Comparison of ENCODE assay signal across 13 cellular contexts in the genomic region with DNA sequence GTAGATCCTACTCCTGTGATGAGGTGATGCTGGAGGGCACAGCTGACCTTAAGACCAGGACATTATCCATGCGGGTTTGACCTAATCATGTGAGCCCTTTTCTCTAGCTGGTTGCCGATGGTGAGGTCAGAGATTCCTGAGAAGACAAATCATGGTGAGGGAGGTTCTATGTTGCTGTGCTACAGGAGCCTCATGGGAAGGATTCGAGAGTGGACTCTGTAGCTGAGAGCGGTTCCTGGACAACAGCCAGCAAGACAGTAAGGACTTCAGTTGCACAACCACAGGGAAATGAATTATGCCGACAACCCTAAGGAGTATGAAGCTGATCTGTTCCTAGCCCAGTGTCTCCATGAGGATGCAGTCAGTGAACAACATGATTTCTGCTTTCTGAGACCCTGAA.
A peak's percentile ranks its signal among the peaks of the same experiment; 100 is the strongest.
DNase-seq lines count a peak whose midpoint lies in the region; ATAC-seq, FAIRE-seq and TF ChIP-seq lines count a peak whose summit lies in the region.
"Had no signal": no experiment of that assay in that cellular context is flagged by ENCODE, and none has a peak within 500 bp of the region (broad histone marks: within the 10 kb centered on the region; RNA-seq: fewer than 3 reads in every experiment).

No MANE protein-coding gene starts in this region.

- H3K36me3 ChIP-seq in body of pancreas (replicated peaks in 1 of 2; ENCODE audit: insufficient read depth in 1 of 2, low read depth in 2 of 2) (no peaks in the 10 kb centered on the region), testis (ENCODE audit: low read depth, missing control alignments) (no peaks in the 10 kb centered on the region)

- FAIRE-seq in HTR-8/SVneo (lab: Jason Lieb, UNC) = no peak
- FAIRE-seq: G401.6 had no signal

- H3K27ac Mint-ChIP-seq in stimulated activated naive B cell treated with anti-CD40 and anti-IgM and Interleukin-4, amounts not matched to agents 10 μg/mL and 1 μg/mL and 100 μg/mL, for 72 hours = no peak overlapping the region

- TF ChIP-seq POLR2A in body of pancreas (IDR thresholded peaks at IDR 0.05) (no peak), testis (IDR thresholded peaks at IDR 0.05) (no peak)

- peaks cover 0 to 7% of the 10 kb centered on the region in 2 donors for H3K27me3 Mint-ChIP-seq in stimulated activated naive B cell treated with anti-CD40 and anti-IgM and Interleukin-4, amounts not matched to agents 10 μg/mL and 1 μg/mL and 100 μg/mL, for 72 hours

- H3K27ac ChIP-seq in body of pancreas (peak overlapping the region in 1 of 4 donors; percentile 27), testis (no peak overlapping the region)

- H3K4me3 ChIP-seq in body of pancreas (no peak overlapping the region), testis (no peak overlapping the region)

- no peak overlapping the region for H3K4me3 Mint-ChIP-seq in stimulated activated naive B cell treated with anti-CD40 and anti-IgM and Interleukin-4, amounts not matched to agents 10 μg/mL and 1 μg/mL and 100 μg/mL, for 72 hours
- H3K4me3 Mint-ChIP-seq: nephron had no signal

- no peaks in the 10 kb centered on the region for H3K9me3 Mint-ChIP-seq in stimulated activated naive B cell treated with anti-CD40 and anti-IgM and Interleukin-4, amounts not matched to agents 10 μg/mL and 1 μg/mL and 100 μg/mL, for 72 hours
- H3K9me3 Mint-ChIP-seq: nephron had no signal

- H3K27me3 ChIP-seq in body of pancreas (no peaks in the 10 kb centered on the region), testis (no peaks in the 10 kb centered on the region)

- 64 to 78% methylated on average over 5 of the region's 5 CpGs for WGBS in body of pancreas, 2 donors
- 74 to 88% methylated on average over 5 of the region's 5 CpGs for WGBS in testis, 2 donors

- ATAC-seq in body of pancreas (peak; percentile 66), GM21825 (IDR thresholded peaks at IDR 0.05; ENCODE audit: unreplicated experiment) (no peak)
- ATAC-seq in stimulated activated naive B cell treated with anti-CD40 and anti-IgM and Interleukin-4, amounts not matched to agents 10 μg/mL and 1 μg/mL and 100 μg/mL, for 72 hours (replicated peaks) = no peak

- H3K4me1 ChIP-seq in body of pancreas = no peaks in the 10 kb centered on the region
- peaks cover 8% of the 10 kb centered on the region for H3K4me1 ChIP-seq in testis

- TF ChIP-seq CTCF in body of pancreas (IDR thresholded peaks at IDR 0.05) (no peak), testis (IDR thresholded peaks at IDR 0.05) (no peak)

- DNase-seq in HTR-8/SVneo (ENCODE audit: insufficient read length, low spot score) = peak; percentile 14
- peak; percentile 24 to 81 (median 50) for DNase-seq in body of pancreas
- DNase-seq in kidney glomerular epithelial cell (lab: John Stamatoyannopoulos, UW) = peak; percentile 29
- DNase-seq in testis = peak; percentile 31
- no peak for DNase-seq in NCI-H2107 treated with DMSO at 0.1 percent for 48 hours (lab: John Stamatoyannopoulos, UW; ENCODE audit: unreplicated experiment)
- no peak for DNase-seq in hypothalamus (lab: John Stamatoyannopoulos, UW)
- DNase-seq in stimulated activated naive B cell treated with anti-CD40 and anti-IgM and Interleukin-4, amounts not matched to agents 10 μg/mL and 1 μg/mL and 100 μg/mL, for 72 hours = no peak
- DNase-seq: activated CD4-positive, alpha-beta T cell treated with anti-CD3 and anti-CD28 coated beads, Interleukin-2, amount 50 U/mL, for 48 hours; NCI-H1092; SHP77 had no signal

- no peaks in the 10 kb centered on the region for H3K36me3 Mint-ChIP-seq in stimulated activated naive B cell treated with anti-CD40 and anti-IgM and Interleukin-4, amounts not matched to agents 10 μg/mL and 1 μg/mL and 100 μg/mL, for 72 hours

- no peaks in the 10 kb centered on the region for H3K9me3 ChIP-seq in body of pancreas
- H3K9me3 ChIP-seq in testis = no peaks in the 10 kb centered on the region

- no peaks in the 10 kb centered on the region for H3K4me1 Mint-ChIP-seq in stimulated activated naive B cell treated with anti-CD40 and anti-IgM and Interleukin-4, amounts not matched to agents 10 μg/mL and 1 μg/mL and 100 μg/mL, for 72 hours

- intact Hi-C loops in body of pancreas (cut with DNase I) (no loop called here), testis (cut with DNase I; ENCODE audit: low total_unique reads) (no loop called here)

Comparison
In these comparisons a context has a peak if more than half of its experiments do, and no peak if none do; other contexts are left out.
1. DNase-seq: peak in HTR-8/SVneo (single experiment), body of pancreas (4 of 4), kidney glomerular epithelial cell (single experiment) and testis (single experiment); none in NCI-H2107 treated with DMSO at 0.1 percent for 48 hours (single experiment), hypothalamus (0 of 51) and stimulated activated naive B cell treated with anti-CD40 and anti-IgM and Interleukin-4, amounts not matched to agents 10 μg/mL and 1 μg/mL and 100 μg/mL, for 72 hours (single experiment).